In the genomic region with DNA sequence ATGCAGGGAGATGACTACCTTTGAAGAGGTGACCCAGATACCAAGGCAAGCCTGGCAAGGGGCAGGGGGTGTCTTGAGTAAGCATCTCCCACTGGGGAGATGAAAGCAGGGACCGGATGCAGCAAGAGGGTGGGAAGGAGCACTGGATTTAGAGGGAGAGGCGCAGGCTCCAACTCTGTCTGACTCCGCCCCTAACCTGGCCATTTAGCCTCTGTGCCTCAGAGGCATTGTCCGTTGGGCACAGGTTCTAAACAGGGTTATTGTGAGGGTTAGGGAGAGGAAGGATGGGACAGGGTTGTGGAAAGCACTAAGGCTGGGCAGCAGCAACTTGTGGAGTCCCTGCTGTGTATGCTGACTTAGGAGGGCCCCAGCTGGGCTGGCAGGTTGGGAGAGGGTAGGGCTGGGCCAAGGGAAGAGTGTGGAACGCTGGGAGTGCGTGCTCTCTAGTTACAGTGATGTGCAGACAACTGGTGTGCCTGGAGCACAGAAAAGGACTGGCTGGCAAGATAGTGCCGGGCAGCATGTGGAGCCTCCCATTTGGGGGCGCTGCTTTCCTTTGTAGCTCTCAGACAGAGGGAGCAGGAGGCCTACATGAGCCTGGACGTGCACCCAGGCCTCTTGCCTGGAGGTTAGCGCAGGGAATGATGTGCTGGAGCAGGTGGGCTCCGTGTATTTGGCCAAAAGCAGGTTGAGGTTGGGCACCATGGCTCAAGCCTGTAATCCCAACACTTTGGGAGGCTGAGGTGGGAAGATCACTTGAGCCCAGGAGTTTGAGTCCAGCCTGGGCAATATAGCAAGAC, we compare ENCODE assay signal across 18 cellular contexts. TPM values are rescaled to one million over a fixed set of nuclear protein-coding genes. Genes with fewer than 3 reads are reported as not detected.
DNase-seq lines count a peak whose midpoint lies in the region; ATAC-seq, FAIRE-seq and TF ChIP-seq lines count a peak whose summit lies in the region.
"Had no signal": no experiment of that assay in that cellular context is flagged by ENCODE, and none has a peak within 500 bp of the region (broad histone marks: within the 10 kb centered on the region; RNA-seq: fewer than 3 reads in every experiment).

No MANE protein-coding gene starts in this region.

- no peaks in the 10 kb centered on the region for H3K27me3 ChIP-seq in Loucy (ENCODE audit: insufficient read depth, low read length, poor library complexity, severe bottlenecking)
- H3K27me3 ChIP-seq in GM12878 (replicated peaks in 1 of 2; ENCODE audit: control insufficient read depth in 2 of 2, insufficient read depth in 2 of 2, low read length in 1 of 2), result no peaks in the 10 kb centered on the region; a peak in 3 of 4 replicates
- peaks cover 19% of the 10 kb centered on the region for H3K27me3 ChIP-seq in osteoblast (ENCODE audit: insufficient read depth, low read length)
- peaks cover 0 to 18% of the 10 kb centered on the region in 2 donors for H3K27me3 ChIP-seq in uterus

- no peak overlapping the region for H3K9ac ChIP-seq in Loucy (ENCODE audit: low read depth, low read length, poor library complexity, severe bottlenecking)
- H3K9ac ChIP-seq in GM12878 (ENCODE audit: control insufficient read depth, insufficient read depth, low read length), result no peak overlapping the region

- no peaks in the 10 kb centered on the region for H3F3A ChIP-seq in Loucy (ENCODE audit: low read depth)

- intact Hi-C loops in GM12878 (cut with micrococcal nuclease; ENCODE audit: unreplicated experiment) (no loop called here), uterus (cut with DNase I; ENCODE audit: low total_unique reads) (no loop called here)

- RAD21 ChIA-PET in GM12878 (lab: Charles Lee; ENCODE audit: unreplicated experiment), result no interaction called here

- no peak overlapping the region for H3K4me3 Mint-ChIP-seq in stimulated activated memory B cell treated with anti-CD40 and anti-IgM and Interleukin-4, amounts not matched to agents 10 μg/mL and 1 μg/mL and 100 μg/mL, for 72 hours
- H3K4me3 Mint-ChIP-seq: naive thymus-derived CD4-positive, alpha-beta T cell had no signal

- no peaks in the 10 kb centered on the region for H3K4me1 Mint-ChIP-seq in stimulated activated memory B cell treated with anti-CD40 and anti-IgM and Interleukin-4, amounts not matched to agents 10 μg/mL and 1 μg/mL and 100 μg/mL, for 72 hours
- H3K4me1 Mint-ChIP-seq: naive thymus-derived CD4-positive, alpha-beta T cell had no signal

- TF ChIP-seq POLR2A in GM12878 (IDR thresholded peaks at IDR 0.05; ENCODE audit: low read depth, low read length) (no peak), uterus (IDR thresholded peaks at IDR 0.05) (no peak)

- H3K27me3 Mint-ChIP-seq in stimulated activated memory B cell treated with anti-CD40 and anti-IgM and Interleukin-4, amounts not matched to agents 10 μg/mL and 1 μg/mL and 100 μg/mL, for 72 hours, result peaks cover 29% of the 10 kb centered on the region

- no peaks in the 10 kb centered on the region for H4K20me1 ChIP-seq in Loucy (ENCODE audit: insufficient read depth, low read length, poor library complexity, severe bottlenecking)
- H4K20me1 ChIP-seq in GM12878 (ENCODE audit: control insufficient read depth, insufficient read depth), result no peaks in the 10 kb centered on the region
- no peaks in the 10 kb centered on the region for H4K20me1 ChIP-seq in osteoblast (ENCODE audit: insufficient read depth, low read length)

- no peaks in the 10 kb centered on the region for H3K36me3 Mint-ChIP-seq in stimulated activated memory B cell treated with anti-CD40 and anti-IgM and Interleukin-4, amounts not matched to agents 10 μg/mL and 1 μg/mL and 100 μg/mL, for 72 hours
- H3K36me3 Mint-ChIP-seq: naive thymus-derived CD4-positive, alpha-beta T cell had no signal

- TF ChIP-seq EP300 in GM12878 (IDR thresholded peaks at IDR 0.05; ENCODE audit: borderline replicate concordance in 1 of 2, control insufficient read depth in 1 of 2, low read depth in 2 of 2, low read length in 2 of 2), result no peak

- H3K4me1 ChIP-seq in Loucy (ENCODE audit: insufficient read depth, low read length, poor library complexity, severe bottlenecking), result no peaks in the 10 kb centered on the region
- H3K4me1 ChIP-seq in GM12878 (ENCODE audit: control insufficient read depth, insufficient read depth, low read length), result no peaks in the 10 kb centered on the region
- peaks cover 5% of the 10 kb centered on the region for H3K4me1 ChIP-seq in osteoblast (ENCODE audit: insufficient read depth, low read length)
- no peaks in the 10 kb centered on the region for H3K4me1 ChIP-seq in uterus

- no peaks in the 10 kb centered on the region for H3K79me2 ChIP-seq in Loucy (ENCODE audit: insufficient read depth, low read length)
- H3K79me2 ChIP-seq in GM12878 (ENCODE audit: control insufficient read depth, insufficient read depth, low read length), result no peaks in the 10 kb centered on the region
- no peaks in the 10 kb centered on the region for H3K79me2 ChIP-seq in osteoblast (ENCODE audit: insufficient read depth, low read length)

- H3K4me2 ChIP-seq in Loucy (ENCODE audit: low read depth, low read length, poor library complexity, severe bottlenecking), result no peak overlapping the region
- no peak overlapping the region for H3K4me2 ChIP-seq in GM12878 (ENCODE audit: control insufficient read depth, insufficient read depth)
- no peak overlapping the region for H3K4me2 ChIP-seq in osteoblast (ENCODE audit: insufficient read depth, low read length)

- H3K4me3 ChIP-seq in Loucy (ENCODE audit: low read length, poor library complexity, severe bottlenecking) (no peak overlapping the region), GM12878 (no peak overlapping the region), osteoblast (ENCODE audit: insufficient read depth, low read length) (no peak overlapping the region), uterus (no peak overlapping the region)
- H3K4me3 ChIP-seq: thoracic aorta had no signal

- peak; percentile 17 for DNase-seq in NCI-H1436 (lab: John Stamatoyannopoulos, UW)
- DNase-seq in NCI-H1436 treated with DMSO at 0.1 percent for 48 hours (lab: John Stamatoyannopoulos, UW), result no peak
- DNase-seq in GM12878 (ENCODE audit: low read depth, low spot score), result no peak
- no peak for DNase-seq in osteoblast (ENCODE audit: insufficient read length, low spot score, missing footprints)
- DNase-seq in uterus, result no peak
- DNase-seq: activated naive CD4-positive, alpha-beta T cell treated with anti-CD3 and anti-CD28 coated beads, Interleukin-2, amount 50 U/mL, for 16 hours; DMS79 treated with DMSO at 0.1 percent for 48 hours; kidney; naive thymus-derived CD4-positive, alpha-beta T cell; NCI-H524 had no signal

- SMC1A ChIA-PET in GM12878 (lab: Charles Lee; ENCODE audit: uncharacterized antibody, unreplicated experiment), result interaction anchor here (1.2 kb wide), 1 partner anchor 125 kb away, joined by 4 read pairs; no protein-coding TSS in a partner anchor

- H3K27ac ChIP-seq in GM12878 (ENCODE audit: control insufficient read depth, insufficient read depth) (no peak overlapping the region), osteoblast (ENCODE audit: low read depth, low read length) (no peak overlapping the region), uterus (no peak overlapping the region)
- H3K27ac ChIP-seq: thoracic aorta had no signal

- in situ Hi-C loops in GM12878 (cut with MboI), result no loop called here

- ATAC-seq in GM12878 (no peak), HG02798 (IDR thresholded peaks at IDR 0.05; ENCODE audit: poor library complexity, unreplicated experiment) (no peak)
- no peak for ATAC-seq in stimulated activated memory B cell treated with anti-CD40 and anti-IgM and Interleukin-4, amounts not matched to agents 10 μg/mL and 1 μg/mL and 100 μg/mL, for 72 hours
- ATAC-seq: naive thymus-derived CD4-positive, alpha-beta T cell had no signal

- FAIRE-seq in GM12878 (lab: Jason Lieb, UNC), result no peak
- FAIRE-seq: A204.1, GM18507, kidney had no signal

- CTCF ChIA-PET in GM12878 (lab: Yijun Ruan, JAX), result interaction anchor here (2.7 kb wide), 1 partner anchor 13 kb away, joined by 11 read pairs; no protein-coding TSS in a partner anchor

- H3K9me3 ChIP-seq in Loucy (ENCODE audit: insufficient read depth, low read depth, low read length) (no peaks in the 10 kb centered on the region), GM12878 (replicated peaks; ENCODE audit: control insufficient read depth, insufficient read depth, low read length) (no peaks in the 10 kb centered on the region; the same call in 2 of the 3 replicates), osteoblast (ENCODE audit: low read depth, low read length) (no peaks in the 10 kb centered on the region), uterus (no peaks in the 10 kb centered on the region)
- H3K9me3 ChIP-seq: thoracic aorta had no signal

- no TSS peak for BruUV-seq in GM12878 (replicated peaks; lab: Mats Ljungman, UMichigan)

- TF ChIP-seq RAD21 in GM12878 (IDR thresholded peaks at IDR 0.05; ENCODE audit: insufficient read depth, low read depth, low read length), result no peak

- TF ChIP-seq CTCF in Loucy (conservative IDR thresholded peaks at IDR 0.05; ENCODE audit: low read length) (peak; percentile 39), GM12878 (IDR thresholded peaks at IDR 0.05 in 2 of 3, conservative IDR thresholded peaks at IDR 0.05 in 1 of 3; ENCODE audit: control insufficient read depth in 2 of 3, extremely low read depth in 1 of 3, insufficient read depth in 1 of 3, low read depth in 3 of 3, low read length in 3 of 3) (no peak), osteoblast (IDR thresholded peaks at IDR 0.05; ENCODE audit: extremely low read depth, low read depth, low read length) (peak; percentile 16), uterus (IDR thresholded peaks at IDR 0.05) (no peak)

- H3K36me3 ChIP-seq in Loucy (ENCODE audit: insufficient read depth, low read length) (no peaks in the 10 kb centered on the region), GM12878 (ENCODE audit: control insufficient read depth in 2 of 2, insufficient read depth in 2 of 2, low read length in 1 of 2) (no peaks in the 10 kb centered on the region), osteoblast (ENCODE audit: insufficient read depth, low read length) (no peaks in the 10 kb centered on the region), uterus (no peaks in the 10 kb centered on the region)
- H3K36me3 ChIP-seq: thoracic aorta had no signal

- H3K9me2 ChIP-seq in Loucy (replicated peaks; ENCODE audit: low read depth, low read length), result no peaks in the 10 kb centered on the region

- POLR2A ChIA-PET in GM12878 (lab: Charles Lee), result no interaction called here

- H3K27ac Mint-ChIP-seq in stimulated activated memory B cell treated with anti-CD40 and anti-IgM and Interleukin-4, amounts not matched to agents 10 μg/mL and 1 μg/mL and 100 μg/mL, for 72 hours, result no peak overlapping the region
- H3K27ac Mint-ChIP-seq: naive thymus-derived CD4-positive, alpha-beta T cell had no signal

- WGBS in GM12878 (ENCODE audit: insufficient coverage, insufficient replicate concordance, low lambda C conversion rate, missing lambda C conversion rate), result 11% methylated on average over 11 of the region's 11 CpGs

- H2AFZ ChIP-seq in Loucy (ENCODE audit: low read length) (no peak overlapping the region), GM12878 (ENCODE audit: control insufficient read depth, low read depth, low read length) (no peak overlapping the region), osteoblast (ENCODE audit: low read length) (no peak overlapping the region)

- peaks cover 6% of the 10 kb centered on the region for H3K9me3 Mint-ChIP-seq in stimulated activated memory B cell treated with anti-CD40 and anti-IgM and Interleukin-4, amounts not matched to agents 10 μg/mL and 1 μg/mL and 100 μg/mL, for 72 hours
- H3K9me3 Mint-ChIP-seq: naive thymus-derived CD4-positive, alpha-beta T cell had no signal

RNA-seq across cellular contexts. Expression of a gene that starts 26.2 kb away (rescaled TPM):
- not detected in 2 replicates for total RNA-seq in GM12878 (2013; cell fraction: nucleolus; rRNA removed)
- total RNA-seq in GM12878 (2014; rRNA removed), result not detected in 2 replicates
- total RNA-seq in GM12878 (2014; rRNA removed; fragmentation: Illumina TruSeq; extraction: Trizol), result not detected in 2 replicates
- 0.11 and 0.13 TPM in 2 replicates for total RNA-seq in GM12878 (2021)
- not detected for polyA plus RNA-seq in GM12878 (2011; ENCODE audit: low read depth)
- not detected in 2 replicates for polyA plus RNA-seq in GM12878 (2011; rRNA removed)
- not detected in 2 replicates for polyA plus RNA-seq in GM12878 (2011; cell fraction: cytosol; rRNA removed)
- not detected in 2 replicates for polyA plus RNA-seq in GM12878 (2011; cell fraction: nucleus; rRNA removed)
- polyA plus RNA-seq in GM12878 (2012), result not detected in 2 replicates
- not detected in 2 replicates for polyA plus RNA-seq in GM12878 (2014; fragmentation: Illumina TruSeq; extraction: Trizol)
- polyA plus RNA-seq in GM12878 (2014; fragmentation: Nextera tagmentation; extraction: Ambion mirVana), result not detected
- polyA plus RNA-seq in GM12878 (2014; rRNA removed), result not detected in 2 replicates
- not detected for polyA plus RNA-seq in GM12878 (2016; fragmentation: Nextera tagmentation; extraction: Ambion mirVana)
- polyA minus RNA-seq in GM12878 (2011; rRNA and poly(A)+ RNA removed), result not detected in 2 replicates
- polyA minus RNA-seq in GM12878 (2011; cell fraction: cytosol; rRNA and poly(A)+ RNA removed), result not detected in 2 replicates
- not detected in 2 replicates for polyA minus RNA-seq in GM12878 (2011; cell fraction: nucleus; rRNA and poly(A)+ RNA removed)
- total RNA-seq in osteoblast, result 10.3 and 11.6 TPM in 2 replicates
- total RNA-seq in uterus, result 10 to 100 TPM in 3 of 4 donors, under 1 TPM in 1; 0.29 to 40.5 (median 27.4) TPM
- total RNA-seq: naive thymus-derived CD4-positive, alpha-beta T cell; T-helper 1 cell treated with Interleukin-12 subunit alpha and Interleukin-12 subunit beta and Interleukin-4 antibody, amounts not matched to agents 30 ng/mL and 1 ng/mL, for 36 hours had no signal
- polyA plus RNA-seq: naive thymus-derived CD4-positive, alpha-beta T cell had no signal

RNA-seq across cellular contexts. Expression of a gene that starts 26.3 kb away (rescaled TPM):
- not detected in 2 replicates for total RNA-seq in GM12878 (2013; cell fraction: nucleolus; rRNA removed)
- not detected in 2 replicates for total RNA-seq in GM12878 (2014; rRNA removed)
- not detected in 2 replicates for total RNA-seq in GM12878 (2014; rRNA removed; fragmentation: Illumina TruSeq; extraction: Trizol)
- not detected in 2 replicates for total RNA-seq in GM12878 (2021)
- not detected for polyA plus RNA-seq in GM12878 (2011; ENCODE audit: low read depth)
- polyA plus RNA-seq in GM12878 (2011; rRNA removed), result not detected in 2 replicates
- polyA plus RNA-seq in GM12878 (2011; cell fraction: cytosol; rRNA removed), result 0.03 TPM in 1 of 2 replicates, not detected in the other
- polyA plus RNA-seq in GM12878 (2011; cell fraction: nucleus; rRNA removed), result 0.06 TPM in 1 of 2 replicates, not detected in the other
- polyA plus RNA-seq in GM12878 (2012), result 0.07 TPM in 1 of 2 replicates, not detected in the other
- polyA plus RNA-seq in GM12878 (2014; fragmentation: Illumina TruSeq; extraction: Trizol), result 0.01 TPM in 1 of 2 replicates, not detected in the other
- not detected for polyA plus RNA-seq in GM12878 (2014; fragmentation: Nextera tagmentation; extraction: Ambion mirVana)
- polyA plus RNA-seq in GM12878 (2014; rRNA removed), result not detected in 2 replicates
- not detected for polyA plus RNA-seq in GM12878 (2016; fragmentation: Nextera tagmentation; extraction: Ambion mirVana)
- polyA minus RNA-seq in GM12878 (2011; rRNA and poly(A)+ RNA removed), result 0.15 TPM in 1 of 2 replicates, not detected in the other
- not detected in 2 replicates for polyA minus RNA-seq in GM12878 (2011; cell fraction: cytosol; rRNA and poly(A)+ RNA removed)
- polyA minus RNA-seq in GM12878 (2011; cell fraction: nucleus; rRNA and poly(A)+ RNA removed), result not detected in 2 replicates
- total RNA-seq in osteoblast, result 0.59 TPM in 1 of 2 replicates, not detected in the other
- total RNA-seq in uterus, result not detected
- total RNA-seq: cerebellum; kidney; naive thymus-derived CD4-positive, alpha-beta T cell; T-helper 1 cell treated with Interleukin-12 subunit alpha and Interleukin-12 subunit beta and Interleukin-4 antibody, amounts not matched to agents 30 ng/mL and 1 ng/mL, for 36 hours; thoracic aorta had no signal
- polyA plus RNA-seq: naive thymus-derived CD4-positive, alpha-beta T cell had no signal

Comparison
In these comparisons a context has a peak if more than half of its experiments do, and no peak if none do; other contexts are left out.
1. CTCF ChIP-seq: peak in Loucy (single experiment) and osteoblast (single experiment); none in GM12878 (0 of 3) and uterus (0 of 4).